8 cellular contexts compared by ENCODE assay signal in genomic region chr17:7380855-7381683, GRCh38. TPM values are rescaled to one million over a fixed set of nuclear protein-coding genes. Genes with fewer than 3 reads are reported as not detected.
DNase-seq lines count a peak whose midpoint lies in the region; ATAC-seq, FAIRE-seq and TF ChIP-seq lines count a peak whose summit lies in the region.

TSS of gene TNK1 (plus strand) at chr17:7381089. CDS start at chr17:7382927, 1,838 bp downstream.

- no peak for DNase-seq in AG04449 (ENCODE audit: low read depth, low spot score)
- DNase-seq in NCI-H1105 treated with DMSO at 0.1 percent for 48 hours (lab: John Stamatoyannopoulos, UW), result peak; percentile 20
- DNase-seq in esophagus muscularis mucosa (ENCODE audit: extremely low spot score), result no peak
- DNase-seq in naive thymus-derived CD4-positive, alpha-beta T cell, result no peak
- no peak for DNase-seq in foreskin melanocyte
- no peak for DNase-seq in RCC 7860 (ENCODE audit: low spot score)

- 9% methylated on average over 36 of the region's 52 CpGs for WGBS in esophagus muscularis mucosa

- POLR2A ChIA-PET in AG04449 (lab: Yijun Ruan, JAX), result interaction anchor here (1.0 kb wide), 1 partner anchor 26 kb away, joined by 3 read pairs; the partner anchor contains the start of gene TMEM95
- POLR2A ChIA-PET in naive thymus-derived CD4-positive, alpha-beta T cell (lab: Charles Lee), result interaction anchor here (0.6 to 1.0 kb wide), 4 partner anchors 7 to 758 kb away, joined by 3 read pairs; partner anchors contain the start of gene TMEM102

- ATAC-seq in naive thymus-derived CD4-positive, alpha-beta T cell, result no peak
- no peak for ATAC-seq in GM19023 (IDR thresholded peaks at IDR 0.05; ENCODE audit: unreplicated experiment)
- no peak for ATAC-seq in GM19452 (IDR thresholded peaks at IDR 0.05; ENCODE audit: unreplicated experiment)

- H3K4me3 Mint-ChIP-seq in naive thymus-derived CD4-positive, alpha-beta T cell, result peak within 1 kb of the TSS in 5 of 10 donors; percentile 25 to 67 (median 54)

- H3K9me3 ChIP-seq in esophagus muscularis mucosa, result no peaks in the 10 kb centered on the region
- no peaks in the 10 kb centered on the region for H3K9me3 ChIP-seq in naive thymus-derived CD4-positive, alpha-beta T cell (ENCODE audit: control insufficient read depth in 2 of 3, low read length in 3 of 3)

- peak; percentile 17 for TF ChIP-seq POLR2A in esophagus muscularis mucosa (IDR thresholded peaks at IDR 0.05; ENCODE audit: low read depth)

- no peaks in the 10 kb centered on the region for H3K27me3 ChIP-seq in esophagus muscularis mucosa
- peaks cover 0 to 11% of the 10 kb centered on the region in 2 donors for H3K27me3 ChIP-seq in naive thymus-derived CD4-positive, alpha-beta T cell (ENCODE audit: control insufficient read depth in 2 of 2, insufficient read depth in 2 of 2, low read length in 2 of 2)

- H3K9me3 Mint-ChIP-seq in naive thymus-derived CD4-positive, alpha-beta T cell, result peaks cover 0 to 7% (median 0%) of the 10 kb centered on the region in 11 donors

- H3K4me1 Mint-ChIP-seq in naive thymus-derived CD4-positive, alpha-beta T cell, result peaks cover 10 to 23% (median 15%) of the 10 kb centered on the region in 7 donors

- CTCF ChIA-PET in AG04449 (lab: Yijun Ruan, JAX), result interaction anchor here (0.8 to 1.8 kb wide), 6 partner anchors 8 to 56 kb away, joined by 3 to 5 read pairs (median 4); partner anchors contain the start of gene TMEM95
- CTCF ChIA-PET in naive thymus-derived CD4-positive, alpha-beta T cell (lab: Charles Lee), result interaction anchor here (0.9 kb wide), 1 partner anchor 50 kb away, joined by 3 read pairs; no protein-coding TSS in a partner anchor

- H3K27ac ChIP-seq in esophagus muscularis mucosa (replicated peaks in 1 of 4), result peak within 1 kb of the TSS; percentile 75 to 77 (median 76)
- H3K27ac ChIP-seq in naive thymus-derived CD4-positive, alpha-beta T cell (ENCODE audit: low read depth, low read length), result no peak within 1 kb of the TSS

- intact Hi-C loops in esophagus muscularis mucosa (cut with DNase I), result no loop called here
- intact Hi-C loops in naive thymus-derived CD4-positive, alpha-beta T cell (cut with micrococcal nuclease), result loop anchor here in 1 of 2 donors (5.0 kb wide), 2 partner anchors 44 to 231 kb away; partner anchors contain the start of genes ACAP1 and FXR2

- TF ChIP-seq CTCF in AG04449 (IDR thresholded peaks at IDR 0.05; ENCODE audit: insufficient read depth, low read length, missing control alignments) (no peak), esophagus muscularis mucosa (IDR thresholded peaks at IDR 0.05) (no peak)

- peaks cover 0 to 10% (median 0%) of the 10 kb centered on the region in 5 donors for H3K36me3 Mint-ChIP-seq in naive thymus-derived CD4-positive, alpha-beta T cell

- peak within 1 kb of the TSS; percentile 18; the same call in 1 of the 2 replicates for H3K4me3 ChIP-seq in AG04449 (ENCODE audit: low read depth, low read length)
- peak within 1 kb of the TSS; percentile 54 to 66 (median 60) for H3K4me3 ChIP-seq in esophagus muscularis mucosa
- no peak within 1 kb of the TSS for H3K4me3 ChIP-seq in naive thymus-derived CD4-positive, alpha-beta T cell (ENCODE audit: low read length)

- peaks cover 0 to 2% (median 0%) of the 10 kb centered on the region in 4 donors for H3K36me3 ChIP-seq in esophagus muscularis mucosa
- H3K36me3 ChIP-seq in naive thymus-derived CD4-positive, alpha-beta T cell (ENCODE audit: control insufficient read depth in 2 of 3, insufficient read depth in 3 of 3, low read length in 3 of 3), result no peaks in the 10 kb centered on the region

- peaks cover 18 to 47% (median 40%) of the 10 kb centered on the region in 4 donors for H3K4me1 ChIP-seq in esophagus muscularis mucosa
- H3K4me1 ChIP-seq in naive thymus-derived CD4-positive, alpha-beta T cell (ENCODE audit: control insufficient read depth in 2 of 2, insufficient read depth in 2 of 2, low read length in 2 of 2), result peaks cover 10 to 13% of the 10 kb centered on the region in 2 donors

- peaks cover 33 to 50% (median 43%) of the 10 kb centered on the region in 5 donors for H3K27me3 Mint-ChIP-seq in naive thymus-derived CD4-positive, alpha-beta T cell

- no peak for FAIRE-seq in RCC 7860 (lab: Jason Lieb, UNC)

- peak within 1 kb of the TSS in 1 of 9 donors; percentile 9 for H3K27ac Mint-ChIP-seq in naive thymus-derived CD4-positive, alpha-beta T cell

- TF ChIP-seq EP300 in esophagus muscularis mucosa (IDR thresholded peaks at IDR 0.05), result no peak

RNA-seq across cellular contexts. Expression of gene TNK1, which starts in this region (rescaled TPM):
- total RNA-seq in esophagus muscularis mucosa, result 1 to 10 TPM; 2.9 to 7.5 (median 5.6) TPM
- total RNA-seq in naive thymus-derived CD4-positive, alpha-beta T cell, result 10 to 100 TPM in 4 of 5 experiments, 1 to 10 TPM in 1; 1.5 to 23.4 (median 13.9) TPM
- polyA plus RNA-seq in naive thymus-derived CD4-positive, alpha-beta T cell, result 1 to 10 TPM; 5.8 to 7.4 TPM
